Comparison of ENCODE assay signal across 2 cellular contexts in genomic region chr11:63876616-63877015, GRCh38.
TF ChIP-seq lines count a peak whose summit lies in the region.

No MANE protein-coding gene starts in this region.

TF ChIP-seq in HCT116, 20 proteins besides CTCF, POLR2A, EP300 and RAD21:
- TF ChIP-seq POLR2AphosphoS5 (IDR thresholded peaks at IDR 0.05; ENCODE audit: low read depth, low read length) (no peak), SRF (IDR thresholded peaks at IDR 0.05; ENCODE audit: low read depth) (no peak), ATF3 (IDR thresholded peaks at IDR 0.05) (no peak), FOSL1 (IDR thresholded peaks at IDR 0.05; ENCODE audit: low read depth) (no peak), EGR1 (IDR thresholded peaks at IDR 0.05; ENCODE audit: low read depth) (no peak), ELF1 (IDR thresholded peaks at IDR 0.05; ENCODE audit: borderline replicate concordance, low read depth) (no peak), JUND (IDR thresholded peaks at IDR 0.05) (no peak)
- TF ChIP-seq, protein P1, sequence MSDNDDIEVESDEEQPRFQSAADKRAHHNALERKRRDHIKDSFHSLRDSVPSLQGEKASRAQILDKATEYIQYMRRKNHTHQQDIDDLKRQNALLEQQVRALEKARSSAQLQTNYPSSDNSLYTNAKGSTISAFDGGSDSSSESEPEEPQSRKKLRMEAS (IDR thresholded peaks at IDR 0.05): no peak

TF ChIP-seq in K562, 482 proteins besides CTCF, POLR2A, EP300 and RAD21:
- TF ChIP-seq ZNF253 (CRISPR knock-in tag; conservative IDR thresholded peaks at IDR 0.05) (no peak), ZNF263 (CRISPR knock-in tag; IDR thresholded peaks at IDR 0.05; ENCODE audit: borderline replicate concordance) (no peak), XRCC5 (IDR thresholded peaks at IDR 0.05; ENCODE audit: low read depth, low read length) (no peak), GTF2F1 (IDR thresholded peaks at IDR 0.05; ENCODE audit: low read depth, low read length) (no peak), SREBF2 (CRISPR knock-in tag; IDR thresholded peaks at IDR 0.05) (no peak), NONO (IDR thresholded peaks at IDR 0.05; ENCODE audit: low read depth in 2 of 2, low read length in 1 of 2) (no peak), BDP1 (IDR thresholded peaks at IDR 0.05; ENCODE audit: insufficient read depth, insufficient read length) (no peak)
